20 cellular contexts compared by ENCODE assay signal in genomic region chr10:121830101-121830500, GRCh38.
"Had no signal": no experiment of that assay in that cellular context is flagged by ENCODE, and none has a peak within 500 bp of the region (broad histone marks: within the 10 kb centered on the region; RNA-seq: fewer than 3 reads in every experiment).

No MANE protein-coding gene starts in this region.

- H3K27ac ChIP-seq: colonic mucosa, foreskin keratinocyte, left lung, stomach, thoracic aorta, transverse colon had no signal

- H3K27me3 ChIP-seq: colonic mucosa, foreskin keratinocyte, left lung, stomach, transverse colon had no signal

- DNase-seq: colonic mucosa; effector CD4-positive, alpha-beta T cell; endodermal cell; erythroblast; foreskin keratinocyte; head of caudate nucleus; islet precursor cell; left lung; mesendoderm; naive thymus-derived CD4-positive, alpha-beta T cell; nephron progenitor cell; posterior cingulate gyrus; small intestine; stimulated activated CD4-positive, alpha-beta T cell treated with anti-CD3 and anti-CD28 coated beads, Interleukin-12 subunit alpha, Interleukin-12 subunit beta, amount 100 ng/mL, for 4 hours; stimulated activated naive CD4-positive, alpha-beta T cell; stomach; substantia nigra; transverse colon had no signal

- H3K9me3 ChIP-seq: colonic mucosa, left lung, stomach, thoracic aorta, transverse colon had no signal

- ATAC-seq: foreskin keratinocyte; left lung; naive thymus-derived CD4-positive, alpha-beta T cell had no signal

- H3K4me1 ChIP-seq: colonic mucosa, foreskin keratinocyte, left lung, stomach had no signal

- H3K36me3 ChIP-seq: thoracic aorta had no signal

- H3K4me3 ChIP-seq: colonic mucosa, left lung, lung, stomach, thoracic aorta, transverse colon had no signal
